In genomic region chr4:180664766-180665368, GRCh38 we compare ENCODE assay signal across 8 cellular contexts.
DNase-seq lines count a peak whose midpoint lies in the region; ATAC-seq and TF ChIP-seq lines count a peak whose summit lies in the region.

No MANE protein-coding gene starts in this region.

- H3K9me3 Mint-ChIP-seq in naive thymus-derived CD4-positive, alpha-beta T cell, result peaks cover 0 to 1% (median 0%) of the 10 kb centered on the region in 11 donors

- no peak for TF ChIP-seq POLR2A in transverse colon (IDR thresholded peaks at IDR 0.05)

- intact Hi-C loops in naive thymus-derived CD4-positive, alpha-beta T cell (cut with micrococcal nuclease), result no loop called here
- intact Hi-C loops in transverse colon (cut with DNase I; ENCODE audit: low total_unique reads), result loop anchor here (5.0 kb wide), 1 partner anchor 1488 kb away; no protein-coding TSS in a partner anchor

- no peak overlapping the region for H3K27ac ChIP-seq in naive thymus-derived CD4-positive, alpha-beta T cell (ENCODE audit: low read depth, low read length)
- H3K27ac ChIP-seq in transverse colon, result no peak overlapping the region

- in situ Hi-C loops in transverse colon (cut with MboI; ENCODE audit: low pct_ligation_motif_present in 1 of 4, low pct_unique_long_range_greater_than_20kb in 1 of 4, low sequenced_read_pairs in 3 of 4), result no loop called here

- TF ChIP-seq CTCF in epithelial cell of proximal tubule (conservative IDR thresholded peaks at IDR 0.05; ENCODE audit: low read depth, low read length) (peak; percentile 84), transverse colon (IDR thresholded peaks at IDR 0.05) (peak; percentile 41 to 72 (median 70))

- no peaks in the 10 kb centered on the region for H3K9me3 ChIP-seq in naive thymus-derived CD4-positive, alpha-beta T cell (ENCODE audit: control insufficient read depth in 2 of 3, low read length in 3 of 3)
- no peaks in the 10 kb centered on the region for H3K9me3 ChIP-seq in transverse colon

- WGBS in transverse colon (ENCODE audit: low coverage in 1 of 2), 2 donors, result 11 to 12% methylated on average over 5 of the region's 5 CpGs

- CTCF ChIA-PET in naive thymus-derived CD4-positive, alpha-beta T cell (lab: Charles Lee), result interaction anchor here (0.7 to 1.5 kb wide), 3 partner anchors 9 to 1592 kb away, joined by 3 to 7 read pairs (median 4); no protein-coding TSS in a partner anchor

- no peaks in the 10 kb centered on the region for H3K36me3 Mint-ChIP-seq in naive thymus-derived CD4-positive, alpha-beta T cell

- no peak overlapping the region for H3K27ac Mint-ChIP-seq in naive thymus-derived CD4-positive, alpha-beta T cell

- no peaks in the 10 kb centered on the region for H3K36me3 ChIP-seq in naive thymus-derived CD4-positive, alpha-beta T cell (ENCODE audit: control insufficient read depth in 2 of 3, insufficient read depth in 3 of 3, low read length in 3 of 3)
- no peaks in the 10 kb centered on the region for H3K36me3 ChIP-seq in transverse colon

- peak; percentile 87 for ATAC-seq in GM19455 (IDR thresholded peaks at IDR 0.05; ENCODE audit: unreplicated experiment)
- ATAC-seq in HG03460 (IDR thresholded peaks at IDR 0.05; ENCODE audit: unreplicated experiment), result peak; percentile 86
- ATAC-seq in naive thymus-derived CD4-positive, alpha-beta T cell, result peak; percentile 57

- no peaks in the 10 kb centered on the region for H3K4me1 ChIP-seq in naive thymus-derived CD4-positive, alpha-beta T cell (ENCODE audit: control insufficient read depth in 2 of 2, insufficient read depth in 2 of 2, low read length in 2 of 2)
- peaks cover 0 to 5% (median 0%) of the 10 kb centered on the region in 4 donors for H3K4me1 ChIP-seq in transverse colon

- no peaks in the 10 kb centered on the region for H3K27me3 Mint-ChIP-seq in naive thymus-derived CD4-positive, alpha-beta T cell

- POLR2A ChIA-PET in naive thymus-derived CD4-positive, alpha-beta T cell (lab: Charles Lee), result no interaction called here

- peaks cover 0 to 6% (median 0%) of the 10 kb centered on the region in 7 donors for H3K4me1 Mint-ChIP-seq in naive thymus-derived CD4-positive, alpha-beta T cell

- H3K4me3 Mint-ChIP-seq in naive thymus-derived CD4-positive, alpha-beta T cell, result no peak overlapping the region

- H3K27me3 ChIP-seq in naive thymus-derived CD4-positive, alpha-beta T cell (ENCODE audit: control insufficient read depth in 2 of 2, insufficient read depth in 2 of 2, low read length in 2 of 2), result no peaks in the 10 kb centered on the region
- H3K27me3 ChIP-seq in transverse colon, result no peaks in the 10 kb centered on the region

- DNase-seq in DMS53 treated with DMSO at 0.1 percent for 48 hours (lab: John Stamatoyannopoulos, UW; ENCODE audit: unreplicated experiment), result peak; percentile 16
- DNase-seq in NCI-H446 treated with DMSO at 0.1 percent for 48 hours (lab: John Stamatoyannopoulos, UW), result peak; percentile 28
- peak; percentile 3 to 55 for DNase-seq in activated CD4-positive, alpha-beta T cell treated with anti-CD3 and anti-CD28 coated beads, Interleukin-2, amount 50 U/mL, for 24 hours (ENCODE audit: low read depth in 1 of 2, low spot score in 1 of 2)
- peak; percentile 56 for DNase-seq in epithelial cell of proximal tubule (ENCODE audit: low read depth)
- peak in 8 of 9 donors; percentile 11 to 45 (median 28) for DNase-seq in naive thymus-derived CD4-positive, alpha-beta T cell
- peak; percentile 56 for DNase-seq in transverse colon

- H3K4me3 ChIP-seq in epithelial cell of proximal tubule (ENCODE audit: low read depth, low read length) (no peak overlapping the region), transverse colon (no peak overlapping the region)
- H3K4me3 ChIP-seq in naive thymus-derived CD4-positive, alpha-beta T cell (ENCODE audit: low read length), result no peak overlapping the region

- no peak for TF ChIP-seq EP300 in transverse colon (IDR thresholded peaks at IDR 0.05; ENCODE audit: low read depth)
